8 cellular contexts compared by ENCODE assay signal in genomic region chr19:49638360-49638759, GRCh38. TPM values are rescaled to one million over a fixed set of nuclear protein-coding genes. Genes with fewer than 3 reads are reported as not detected.
DNase-seq lines count a peak whose midpoint lies in the region; ATAC-seq, FAIRE-seq and TF ChIP-seq lines count a peak whose summit lies in the region.

No MANE protein-coding gene starts in this region.

- H3K4me1 ChIP-seq in H9 (ENCODE audit: insufficient read depth, low read length) = no peaks in the 10 kb centered on the region; the same call in 1 of the 2 replicates
- peaks cover 0 to 16% of the 10 kb centered on the region in 2 donors for H3K4me1 ChIP-seq in small intestine (ENCODE audit: control insufficient read depth in 2 of 2, insufficient read depth in 1 of 2, low read depth in 1 of 2, low read length in 1 of 2)

- no peak overlapping the region for H2BK120ac ChIP-seq in H9 (ENCODE audit: low read depth, low read length, poor library complexity, severe bottlenecking)

- peaks cover 51 to 63% of the 10 kb centered on the region in 2 experiments for H3K4me1 Mint-ChIP-seq in H9
- peaks cover 44% of the 10 kb centered on the region for H3K4me1 Mint-ChIP-seq in activated CD4-positive, alpha-beta memory T cell treated with anti-CD3 and anti-CD28 coated beads, Interleukin-2, amount 10 ng/mL, durations not matched to agents 7 days and 5 days
- H3K4me1 Mint-ChIP-seq in glutamatergic neuron (ENCODE audit: low read depth, unreplicated experiment) = peaks cover 35% of the 10 kb centered on the region

- no peak overlapping the region for H4K5ac ChIP-seq in H9 (ENCODE audit: insufficient read length, low read depth, low read length)

- H3K23me2 ChIP-seq in H9 (ENCODE audit: insufficient read length, low read depth, low read length, poor library complexity, severe bottlenecking) = peaks cover 18% of the 10 kb centered on the region

- no peak for DNase-seq in H9
- DNase-seq in activated CD4-positive, alpha-beta memory T cell treated with anti-CD3 and anti-CD28 coated beads, Interleukin-2, amount 10 ng/mL, durations not matched to agents 7 days and 5 days = no peak
- no peak for DNase-seq in glutamatergic neuron
- no peak for DNase-seq in small intestine
- no peak for DNase-seq in NCI-H2196 treated with DMSO at 0.1 percent for 48 hours (lab: John Stamatoyannopoulos, UW; ENCODE audit: unreplicated experiment)
- no peak for DNase-seq in NCI-H774 (lab: John Stamatoyannopoulos, UW)

- no peak overlapping the region for H2AFZ ChIP-seq in H9 (ENCODE audit: low read length)

- WGBS in H9 (ENCODE audit: extremely low coverage, insufficient read length, low lambda C conversion rate) = no CpG with 5 or more reads among the region's 6 CpGs
- 15 to 22% (median 19%) methylated on average over 6 of the region's 6 CpGs for WGBS in small intestine, 3 donors

- no peak overlapping the region for H3K56ac ChIP-seq in H9 (ENCODE audit: insufficient read length, low read depth, low read length)

- H3K27ac Mint-ChIP-seq in H9 (peak overlapping the region in 2 of 3 experiments; percentile 77 to 81; a peak in 4 of 7 replicates), glutamatergic neuron (ENCODE audit: unreplicated experiment) (no peak overlapping the region)
- peak overlapping the region; percentile 24 for H3K27ac Mint-ChIP-seq in activated CD4-positive, alpha-beta memory T cell treated with anti-CD3 and anti-CD28 coated beads, Interleukin-2, amount 10 ng/mL, durations not matched to agents 7 days and 5 days

- no peak overlapping the region for H2BK15ac ChIP-seq in H9 (ENCODE audit: low read depth, low read length)

- H2AK5ac ChIP-seq in H9 (ENCODE audit: insufficient read length, low read length) = no peak overlapping the region

- ATAC-seq in GM21390 (IDR thresholded peaks at IDR 0.05; ENCODE audit: unreplicated experiment) (no peak), GM18861 (IDR thresholded peaks at IDR 0.05; ENCODE audit: unreplicated experiment) (no peak)

- POLR2A ChIA-PET in activated CD4-positive, alpha-beta memory T cell treated with anti-CD3 and anti-CD28 coated beads, Interleukin-2, amount 10 ng/mL, durations not matched to agents 7 days and 5 days (lab: Charles Lee) = no interaction called here

- no peak overlapping the region for H4K8ac ChIP-seq in H9 (replicated peaks; ENCODE audit: insufficient read length, low read depth, low read length)

- H3K36me3 ChIP-seq in small intestine (ENCODE audit: control insufficient read depth in 2 of 2, insufficient read depth in 2 of 2, low read length in 2 of 2) = no peaks in the 10 kb centered on the region

- H3K36me3 Mint-ChIP-seq in H9 (ENCODE audit: insufficient read depth in 1 of 3, low read depth in 3 of 3) (no peaks in the 10 kb centered on the region), glutamatergic neuron (ENCODE audit: unreplicated experiment) (no peaks in the 10 kb centered on the region)
- peaks cover 5% of the 10 kb centered on the region for H3K36me3 Mint-ChIP-seq in activated CD4-positive, alpha-beta memory T cell treated with anti-CD3 and anti-CD28 coated beads, Interleukin-2, amount 10 ng/mL, durations not matched to agents 7 days and 5 days (ENCODE audit: low read depth)

- H3K23ac ChIP-seq in H9 (ENCODE audit: insufficient read length, low read depth, low read length) = no peak overlapping the region

- no peaks in the 10 kb centered on the region; a peak in 1 of 5 replicates for H3K9me3 Mint-ChIP-seq in H9
- H3K9me3 Mint-ChIP-seq in activated CD4-positive, alpha-beta memory T cell treated with anti-CD3 and anti-CD28 coated beads, Interleukin-2, amount 10 ng/mL, durations not matched to agents 7 days and 5 days = no peaks in the 10 kb centered on the region
- peaks cover 9% of the 10 kb centered on the region for H3K9me3 Mint-ChIP-seq in glutamatergic neuron (ENCODE audit: unreplicated experiment)

- H2BK12ac ChIP-seq in H9 (ENCODE audit: insufficient read length, low read depth, low read length) = no peak overlapping the region

- H4K20me1 ChIP-seq in H9 (ENCODE audit: control insufficient read depth, insufficient read depth, insufficient read length) = no peaks in the 10 kb centered on the region

- H4K91ac ChIP-seq in H9 (ENCODE audit: insufficient read length, low read depth, low read length) = no peak overlapping the region

- H3K4me2 ChIP-seq in H9 (ENCODE audit: insufficient read depth, insufficient read length, low read length) = peak overlapping the region; percentile 61

- peak overlapping the region; percentile 34 to 83; a peak in 4 of 5 replicates for H3K4me3 Mint-ChIP-seq in H9
- peak overlapping the region; percentile 98 for H3K4me3 Mint-ChIP-seq in activated CD4-positive, alpha-beta memory T cell treated with anti-CD3 and anti-CD28 coated beads, Interleukin-2, amount 10 ng/mL, durations not matched to agents 7 days and 5 days
- peak overlapping the region; percentile 79 for H3K4me3 Mint-ChIP-seq in glutamatergic neuron (ENCODE audit: unreplicated experiment)

- H3K79me1 ChIP-seq in H9 (ENCODE audit: insufficient read depth, low read depth, low read length, poor library complexity, severe bottlenecking) = peaks cover 5% of the 10 kb centered on the region

- TF ChIP-seq CTCF in H9 (conservative IDR thresholded peaks at IDR 0.05) (no peak), glutamatergic neuron (IDR thresholded peaks at IDR 0.05; ENCODE audit: partially characterized antibody, unreplicated experiment) (no peak)

- no peak overlapping the region for H3K4ac ChIP-seq in H9 (ENCODE audit: low read depth, low read length)

- peak overlapping the region; percentile 18 to 34 for H3K4me3 ChIP-seq in small intestine (ENCODE audit: low read depth in 1 of 2, low read length in 2 of 2)

- H3K9me3 ChIP-seq in H9 (ENCODE audit: control insufficient read depth, low read depth, low read length) (no peaks in the 10 kb centered on the region), small intestine (ENCODE audit: control insufficient read depth, low read depth) (no peaks in the 10 kb centered on the region)

- H3K27ac ChIP-seq in H9 (ENCODE audit: insufficient read length, low read depth, low read length) (no peak overlapping the region), small intestine (ENCODE audit: low read depth in 1 of 2, low read length in 1 of 2) (peak overlapping the region; percentile 35 to 87)

- FAIRE-seq in small intestine (lab: Jason Lieb, UNC) = no peak

- no peak overlapping the region for H2BK5ac ChIP-seq in H9 (ENCODE audit: insufficient read length, low read length)

- peak overlapping the region; percentile 47 for H3K9ac ChIP-seq in H9 (ENCODE audit: extremely low read depth, insufficient read length, low read length)

- CTCF ChIA-PET in activated CD4-positive, alpha-beta memory T cell treated with anti-CD3 and anti-CD28 coated beads, Interleukin-2, amount 10 ng/mL, durations not matched to agents 7 days and 5 days (lab: Charles Lee) = no interaction called here

- no peak overlapping the region for H3T11ph ChIP-seq in H9 (ENCODE audit: low read length)

- H2BK20ac ChIP-seq in H9 (ENCODE audit: low read depth, low read length, poor library complexity, severe bottlenecking) = no peak overlapping the region

- H3K79me2 ChIP-seq in H9 (ENCODE audit: insufficient read depth, low read length) = peaks cover 3% of the 10 kb centered on the region

- H3K27me3 ChIP-seq in H9 (ENCODE audit: insufficient read depth, low read length) (no peaks in the 10 kb centered on the region), small intestine (ENCODE audit: control insufficient read depth in 2 of 2, insufficient read depth in 2 of 2, low read length in 2 of 2) (no peaks in the 10 kb centered on the region)

- H3K18ac ChIP-seq in H9 (ENCODE audit: insufficient read length, low read depth, low read length) = no peak overlapping the region

- peaks cover 25% of the 10 kb centered on the region for H3K27me3 Mint-ChIP-seq in H9 (ENCODE audit: low read depth)
- H3K27me3 Mint-ChIP-seq in activated CD4-positive, alpha-beta memory T cell treated with anti-CD3 and anti-CD28 coated beads, Interleukin-2, amount 10 ng/mL, durations not matched to agents 7 days and 5 days = peaks cover 6% of the 10 kb centered on the region
- H3K27me3 Mint-ChIP-seq in glutamatergic neuron (ENCODE audit: unreplicated experiment) = peaks cover 17% of the 10 kb centered on the region

- no peak overlapping the region for H3K14ac ChIP-seq in H9 (ENCODE audit: insufficient read depth, low read length)

RNA-seq across cellular contexts. Expression of gene RRAS, which starts 1.6 kb away (rescaled TPM):
- total RNA-seq in H9 (2021) = 8.3 and 9.9 TPM in 2 replicates
- total RNA-seq in activated CD4-positive, alpha-beta memory T cell treated with anti-CD3 and anti-CD28 coated beads, Interleukin-2, amount 10 ng/mL, durations not matched to agents 7 days and 5 days = 10 to 100 TPM; 17.8 to 18.1 TPM
- 4.7 TPM for total RNA-seq in glutamatergic neuron (ENCODE audit: unreplicated experiment)
- 100 to 1,000 TPM in 2 of 3 donors, 10 to 100 TPM in 1; 66.4 to 105 (median 105) TPM for polyA plus RNA-seq in small intestine

RNA-seq across cellular contexts. Expression of gene SCAF1, which starts 3.6 kb away (rescaled TPM):
- total RNA-seq in H9 (2021) (85.3 and 86.4 TPM in 2 replicates), glutamatergic neuron (ENCODE audit: unreplicated experiment) (84.4 TPM)
- 10 to 100 TPM; 65.3 to 66.4 TPM for total RNA-seq in activated CD4-positive, alpha-beta memory T cell treated with anti-CD3 and anti-CD28 coated beads, Interleukin-2, amount 10 ng/mL, durations not matched to agents 7 days and 5 days
- polyA plus RNA-seq in small intestine = 10 to 100 TPM; 10.5 to 21.4 (median 18.1) TPM

RNA-seq across cellular contexts. Expression of gene IRF3, which starts 27.3 kb away (rescaled TPM):
- total RNA-seq in H9 (2021) (185 and 205 TPM in 2 replicates), glutamatergic neuron (ENCODE audit: unreplicated experiment) (40.1 TPM)
- 100 to 1,000 TPM; 163 to 174 TPM for total RNA-seq in activated CD4-positive, alpha-beta memory T cell treated with anti-CD3 and anti-CD28 coated beads, Interleukin-2, amount 10 ng/mL, durations not matched to agents 7 days and 5 days
- 100 to 1,000 TPM in 2 of 3 donors, 10 to 100 TPM in 1; 98.4 to 255 (median 139) TPM for polyA plus RNA-seq in small intestine

RNA-seq across cellular contexts. Expression of gene BCL2L12, which starts 27.4 kb away (rescaled TPM):
- total RNA-seq in H9 (2021) (145 and 154 TPM in 2 replicates), glutamatergic neuron (ENCODE audit: unreplicated experiment) (7.5 TPM)
- total RNA-seq in activated CD4-positive, alpha-beta memory T cell treated with anti-CD3 and anti-CD28 coated beads, Interleukin-2, amount 10 ng/mL, durations not matched to agents 7 days and 5 days = 10 to 100 TPM; 71.2 to 74.3 TPM
- 10 to 100 TPM; 11.2 to 36.6 (median 14.1) TPM for polyA plus RNA-seq in small intestine

RNA-seq across cellular contexts. Expression of gene PRMT1, which starts 38.7 kb away (rescaled TPM):
- total RNA-seq in H9 (2021) (504 and 505 TPM in 2 replicates), glutamatergic neuron (ENCODE audit: unreplicated experiment) (177 TPM)
- 100 to 1,000 TPM; 103 to 108 TPM for total RNA-seq in activated CD4-positive, alpha-beta memory T cell treated with anti-CD3 and anti-CD28 coated beads, Interleukin-2, amount 10 ng/mL, durations not matched to agents 7 days and 5 days
- 100 to 1,000 TPM in 1 of 3 donors, 10 to 100 TPM in 2; 56.8 to 194 (median 86.7) TPM for polyA plus RNA-seq in small intestine
